19 cellular contexts compared by ENCODE assay signal in genomic region chr6:116954938-116955337, GRCh38.
DNase-seq lines count a peak whose midpoint lies in the region; ATAC-seq and TF ChIP-seq lines count a peak whose summit lies in the region.
"Had no signal": no experiment of that assay in that cellular context is flagged by ENCODE, and none has a peak within 500 bp of the region (broad histone marks: within the 10 kb centered on the region; RNA-seq: fewer than 3 reads in every experiment).

No MANE protein-coding gene starts in this region.

- no peaks in the 10 kb centered on the region for H3K27me3 ChIP-seq in liver (ENCODE audit: control insufficient read depth in 4 of 4, insufficient read depth in 4 of 4, low read length in 3 of 4)

- no peak overlapping the region for H3K27ac Mint-ChIP-seq in Calu3 (ENCODE audit: unreplicated experiment)
- H3K27ac Mint-ChIP-seq in activated CD8-positive, alpha-beta memory T cell treated with anti-CD3 and anti-CD28 coated beads, Interleukin-2, amount 10 ng/mL, durations not matched to agents 7 days and 5 days: no peak overlapping the region

- CTCF ChIA-PET in Calu3 (lab: Charles Lee): no interaction called here
- CTCF ChIA-PET in activated CD8-positive, alpha-beta memory T cell treated with anti-CD3 and anti-CD28 coated beads, Interleukin-2, amount 10 ng/mL, durations not matched to agents 7 days and 5 days (lab: Charles Lee): no interaction called here

- no peaks in the 10 kb centered on the region for H3K9me3 Mint-ChIP-seq in Calu3 (ENCODE audit: low read depth, unreplicated experiment)
- H3K9me3 Mint-ChIP-seq in activated CD8-positive, alpha-beta memory T cell treated with anti-CD3 and anti-CD28 coated beads, Interleukin-2, amount 10 ng/mL, durations not matched to agents 7 days and 5 days (ENCODE audit: low read depth): no peaks in the 10 kb centered on the region
- H3K9me3 Mint-ChIP-seq: nephron had no signal

- no peaks in the 10 kb centered on the region for H3K27me3 Mint-ChIP-seq in Calu3 (ENCODE audit: unreplicated experiment)
- no peaks in the 10 kb centered on the region for H3K27me3 Mint-ChIP-seq in activated CD8-positive, alpha-beta memory T cell treated with anti-CD3 and anti-CD28 coated beads, Interleukin-2, amount 10 ng/mL, durations not matched to agents 7 days and 5 days

- H3K9me3 ChIP-seq in liver (ENCODE audit: control insufficient read depth in 4 of 4, low read length in 3 of 4): no peaks in the 10 kb centered on the region
- H3K9me3 ChIP-seq: prostate gland had no signal

- no peaks in the 10 kb centered on the region for H3K36me3 ChIP-seq in liver (ENCODE audit: control insufficient read depth in 4 of 4, insufficient read depth in 3 of 4, low read depth in 1 of 4, low read length in 3 of 4)
- H3K36me3 ChIP-seq: prostate gland had no signal

- peaks cover 12% of the 10 kb centered on the region for H3K4me1 Mint-ChIP-seq in Calu3 (ENCODE audit: low read depth, unreplicated experiment)
- H3K4me1 Mint-ChIP-seq in activated CD8-positive, alpha-beta memory T cell treated with anti-CD3 and anti-CD28 coated beads, Interleukin-2, amount 10 ng/mL, durations not matched to agents 7 days and 5 days: no peaks in the 10 kb centered on the region
- H3K4me1 Mint-ChIP-seq: nephron had no signal

- peak overlapping the region in 2 of 3 donors; percentile 27 to 37 for H3K4me3 ChIP-seq in liver (ENCODE audit: low read depth in 1 of 3, low read length in 3 of 3)
- H3K4me3 ChIP-seq: prostate gland had no signal

- no peaks in the 10 kb centered on the region for H3K36me3 Mint-ChIP-seq in Calu3 (ENCODE audit: insufficient read depth, unreplicated experiment)
- no peaks in the 10 kb centered on the region for H3K36me3 Mint-ChIP-seq in activated CD8-positive, alpha-beta memory T cell treated with anti-CD3 and anti-CD28 coated beads, Interleukin-2, amount 10 ng/mL, durations not matched to agents 7 days and 5 days

- peak; percentile 33 to 34 for TF ChIP-seq RAD21 in liver (IDR thresholded peaks at IDR 0.05)

- peak; percentile 74 for ATAC-seq in HG03095 (IDR thresholded peaks at IDR 0.05; ENCODE audit: unreplicated experiment)
- ATAC-seq in activated CD8-positive, alpha-beta memory T cell treated with anti-CD3 and anti-CD28 coated beads, Interleukin-2, amount 10 ng/mL, durations not matched to agents 7 days and 5 days: no peak
- no peak for ATAC-seq in HG03175 (IDR thresholded peaks at IDR 0.05; ENCODE audit: unreplicated experiment)
- ATAC-seq: Right ventricle myocardium inferior had no signal

- DNase-seq in Calu3: peak; percentile 37
- no peak for DNase-seq in activated CD8-positive, alpha-beta memory T cell treated with anti-CD3 and anti-CD28 coated beads, Interleukin-2, amount 10 ng/mL, durations not matched to agents 7 days and 5 days
- DNase-seq in UCSD-AML1 (lab: John Stamatoyannopoulos, UW; ENCODE audit: unreplicated experiment): no peak
- DNase-seq in GM20000 (ENCODE audit: low spot score): no peak
- DNase-seq: activated CD4-positive, alpha-beta T cell treated with anti-CD3 and anti-CD28 coated beads, Interleukin-2, amount 50 U/mL, for 1 hour; activated gamma-delta T cell treated with Interleukin-2 at 50 U/mL for 16 hours; DMS 273 treated with DMSO at 0.1 percent for 48 hours; foreskin fibroblast; NCI-H1105 treated with DMSO at 0.1 percent for 48 hours; stimulated activated CD4-positive, alpha-beta T cell treated with anti-CD3 and anti-CD28 coated beads, Interleukin-4, amount 100 ng/mL, for 24 hours had no signal

- WGBS in liver: 33% methylated on average over 7 of the region's 7 CpGs

- no peak for TF ChIP-seq CTCF in Calu3 (IDR thresholded peaks at IDR 0.05; ENCODE audit: unreplicated experiment)
- TF ChIP-seq CTCF in VCaP (conservative IDR thresholded peaks at IDR 0.05): no peak
- TF ChIP-seq CTCF in liver (IDR thresholded peaks at IDR 0.05; ENCODE audit: low read depth, low read length, missing input control): no peak
- no peak for TF ChIP-seq CTCF in GM20000 (IDR thresholded peaks at IDR 0.05; ENCODE audit: extremely low read depth, missing control alignments)

- peak overlapping the region; percentile 63 for H3K27ac ChIP-seq in VCaP
- H3K27ac ChIP-seq in liver (ENCODE audit: low read depth in 1 of 2, low read length in 2 of 2): peak overlapping the region; percentile 4 to 67
- H3K27ac ChIP-seq: C4-2B, epithelial cell of prostate, prostate gland had no signal

- intact Hi-C loops in Calu3 (cut with micrococcal nuclease; ENCODE audit: unreplicated experiment): no loop called here

- BruUV-seq in Calu3 (replicated peaks; lab: Mats Ljungman, UMichigan): no TSS peak

- no peak overlapping the region for H3K4me3 Mint-ChIP-seq in Calu3 (ENCODE audit: low read depth, unreplicated experiment)
- H3K4me3 Mint-ChIP-seq in activated CD8-positive, alpha-beta memory T cell treated with anti-CD3 and anti-CD28 coated beads, Interleukin-2, amount 10 ng/mL, durations not matched to agents 7 days and 5 days: no peak overlapping the region
- H3K4me3 Mint-ChIP-seq: nephron had no signal

- peak overlapping the region; percentile 19 to 67 for H3K9ac ChIP-seq in liver (ENCODE audit: low read depth in 1 of 2, low read length in 2 of 2)

- peaks cover 0 to 19% (median 16%) of the 10 kb centered on the region in 4 donors for H3K4me1 ChIP-seq in liver (ENCODE audit: control insufficient read depth in 4 of 4, insufficient read depth in 4 of 4, low read length in 3 of 4)
- H3K4me1 ChIP-seq: prostate gland had no signal

TF ChIP-seq in liver, 16 proteins besides CTCF, POLR2A, EP300 and RAD21:
- TF ChIP-seq GABPA (IDR thresholded peaks at IDR 0.05 in 1 of 2, conservative IDR thresholded peaks at IDR 0.05 in 1 of 2) (no peak), EGR1 (IDR thresholded peaks at IDR 0.05; ENCODE audit: low read depth in 2 of 2) (peak in 1 of 2 donors; percentile 40), RXRA (IDR thresholded peaks at IDR 0.05) (peak; percentile 17 to 55), HNF4A (conservative IDR thresholded peaks at IDR 0.05) (peak; percentile 24 to 55), ATF3 (IDR thresholded peaks at IDR 0.05) (no peak), HNF4G (IDR thresholded peaks at IDR 0.05) (no peak), SP1 (IDR thresholded peaks at IDR 0.05) (peak; percentile 68), NR2F2 (IDR thresholded peaks at IDR 0.05) (no peak), FOXA2 (IDR thresholded peaks at IDR 0.05) (peak; percentile 95), JUND (IDR thresholded peaks at IDR 0.05) (peak in 1 of 2 donors; percentile 22), MAX (IDR thresholded peaks at IDR 0.05) (no peak), YY1 (IDR thresholded peaks at IDR 0.05) (peak; percentile 79), FOXA1 (IDR thresholded peaks at IDR 0.05) (peak; percentile 92), TAF1 (conservative IDR thresholded peaks at IDR 0.05) (no peak)
- TF ChIP-seq, protein P1, sequence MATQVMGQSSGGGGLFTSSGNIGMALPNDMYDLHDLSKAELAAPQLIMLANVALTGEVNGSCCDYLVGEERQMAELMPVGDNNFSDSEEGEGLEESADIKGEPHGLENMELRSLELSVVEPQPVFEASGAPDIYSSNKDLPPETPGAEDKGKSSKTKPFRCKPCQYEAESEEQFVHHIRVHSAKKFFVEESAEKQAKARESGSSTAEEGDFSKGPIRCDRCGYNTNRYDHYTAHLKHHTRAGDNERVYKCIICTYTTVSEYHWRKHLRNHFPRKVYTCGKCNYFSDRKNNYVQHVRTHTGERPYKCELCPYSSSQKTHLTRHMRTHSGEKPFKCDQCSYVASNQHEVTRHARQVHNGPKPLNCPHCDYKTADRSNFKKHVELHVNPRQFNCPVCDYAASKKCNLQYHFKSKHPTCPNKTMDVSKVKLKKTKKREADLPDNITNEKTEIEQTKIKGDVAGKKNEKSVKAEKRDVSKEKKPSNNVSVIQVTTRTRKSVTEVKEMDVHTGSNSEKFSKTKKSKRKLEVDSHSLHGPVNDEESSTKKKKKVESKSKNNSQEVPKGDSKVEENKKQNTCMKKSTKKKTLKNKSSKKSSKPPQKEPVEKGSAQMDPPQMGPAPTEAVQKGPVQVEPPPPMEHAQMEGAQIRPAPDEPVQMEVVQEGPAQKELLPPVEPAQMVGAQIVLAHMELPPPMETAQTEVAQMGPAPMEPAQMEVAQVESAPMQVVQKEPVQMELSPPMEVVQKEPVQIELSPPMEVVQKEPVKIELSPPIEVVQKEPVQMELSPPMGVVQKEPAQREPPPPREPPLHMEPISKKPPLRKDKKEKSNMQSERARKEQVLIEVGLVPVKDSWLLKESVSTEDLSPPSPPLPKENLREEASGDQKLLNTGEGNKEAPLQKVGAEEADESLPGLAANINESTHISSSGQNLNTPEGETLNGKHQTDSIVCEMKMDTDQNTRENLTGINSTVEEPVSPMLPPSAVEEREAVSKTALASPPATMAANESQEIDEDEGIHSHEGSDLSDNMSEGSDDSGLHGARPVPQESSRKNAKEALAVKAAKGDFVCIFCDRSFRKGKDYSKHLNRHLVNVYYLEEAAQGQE (IDR thresholded peaks at IDR 0.05): peak; percentile 56
- TF ChIP-seq, protein P2, sequence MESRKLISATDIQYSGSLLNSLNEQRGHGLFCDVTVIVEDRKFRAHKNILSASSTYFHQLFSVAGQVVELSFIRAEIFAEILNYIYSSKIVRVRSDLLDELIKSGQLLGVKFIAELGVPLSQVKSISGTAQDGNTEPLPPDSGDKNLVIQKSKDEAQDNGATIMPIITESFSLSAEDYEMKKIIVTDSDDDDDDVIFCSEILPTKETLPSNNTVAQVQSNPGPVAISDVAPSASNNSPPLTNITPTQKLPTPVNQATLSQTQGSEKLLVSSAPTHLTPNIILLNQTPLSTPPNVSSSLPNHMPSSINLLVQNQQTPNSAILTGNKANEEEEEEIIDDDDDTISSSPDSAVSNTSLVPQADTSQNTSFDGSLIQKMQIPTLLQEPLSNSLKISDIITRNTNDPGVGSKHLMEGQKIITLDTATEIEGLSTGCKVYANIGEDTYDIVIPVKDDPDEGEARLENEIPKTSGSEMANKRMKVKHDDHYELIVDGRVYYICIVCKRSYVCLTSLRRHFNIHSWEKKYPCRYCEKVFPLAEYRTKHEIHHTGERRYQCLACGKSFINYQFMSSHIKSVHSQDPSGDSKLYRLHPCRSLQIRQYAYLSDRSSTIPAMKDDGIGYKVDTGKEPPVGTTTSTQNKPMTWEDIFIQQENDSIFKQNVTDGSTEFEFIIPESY (IDR thresholded peaks at IDR 0.05): peak; percentile 61
TF ChIP-seq in liver: peak in this region for 10.
